ENCODE assay signal across 8 cellular contexts in the genomic region with DNA sequence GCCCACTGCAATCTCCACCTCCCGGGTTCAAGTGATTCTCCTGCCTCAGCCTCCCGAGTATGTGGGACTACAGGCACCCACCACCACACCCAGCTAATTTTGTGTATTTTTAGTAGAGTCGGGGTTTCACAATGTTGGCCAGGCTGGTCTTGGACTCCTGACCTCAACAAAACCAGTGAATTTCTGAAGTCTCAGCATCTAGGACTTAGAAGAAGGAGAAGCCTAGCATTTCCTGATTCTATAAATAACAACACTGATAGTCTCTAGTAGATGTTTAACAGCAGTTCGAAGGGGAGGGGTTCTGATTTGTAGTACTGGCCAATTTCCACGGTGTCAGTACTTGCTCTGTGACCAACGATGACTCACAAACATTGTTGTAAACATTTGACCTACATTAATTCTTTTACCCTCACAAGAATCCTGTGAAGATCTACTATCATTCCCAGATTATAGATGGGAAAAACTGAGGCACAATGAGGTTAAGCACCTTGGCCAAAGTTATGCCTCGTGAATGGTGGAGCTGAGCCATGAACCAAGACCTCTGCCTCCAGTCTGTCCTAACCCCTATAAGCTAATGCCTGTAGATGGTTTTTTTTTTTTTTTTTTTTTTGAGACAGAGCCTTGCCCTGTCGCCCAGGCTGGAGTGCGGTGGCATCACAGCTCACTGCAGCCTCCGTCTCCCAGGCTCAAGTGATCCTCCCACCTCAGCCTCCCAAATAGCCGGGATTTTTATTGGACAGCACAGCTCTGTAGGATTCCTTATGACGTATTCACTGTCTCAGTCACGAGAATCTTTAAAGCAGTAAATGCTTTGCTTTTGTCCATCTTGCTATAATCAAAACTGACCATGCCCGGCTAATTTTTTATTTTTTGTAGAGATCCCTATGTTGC. TPM values are rescaled to one million over a fixed set of nuclear protein-coding genes. Genes with fewer than 3 reads are reported as not detected.
A peak's percentile ranks its signal among the peaks of the same experiment; 100 is the strongest.
DNase-seq lines count a peak whose midpoint lies in the region; ATAC-seq, FAIRE-seq and TF ChIP-seq lines count a peak whose summit lies in the region.

No MANE protein-coding gene starts in this region.

- no peak for TF ChIP-seq CTCF in esophagus squamous epithelium (IDR thresholded peaks at IDR 0.05)

- peaks cover 0 to 13% (median 3%) of the 10 kb centered on the region in 3 donors for H3K36me3 ChIP-seq in esophagus squamous epithelium
- H3K36me3 ChIP-seq in H7 (replicated peaks; ENCODE audit: control insufficient read depth, insufficient read depth, low read length) = no peaks in the 10 kb centered on the region; the same call in 1 of the 2 replicates

- H3K4me1 ChIP-seq in esophagus squamous epithelium = peaks cover 14 to 42% (median 22%) of the 10 kb centered on the region in 3 donors

- no peaks in the 10 kb centered on the region for H3K9me3 ChIP-seq in esophagus squamous epithelium

- peak; percentile 67 for ATAC-seq in SK-N-SH treated with all-trans-retinoic acid at 6 μM for 48 hours
- ATAC-seq in GM18505 (IDR thresholded peaks at IDR 0.05; ENCODE audit: unreplicated experiment) = no peak

- H3K27me3 ChIP-seq in esophagus squamous epithelium (no peaks in the 10 kb centered on the region), H7 (ENCODE audit: control insufficient read depth, insufficient read depth, low read length) (no peaks in the 10 kb centered on the region)

- H3K27ac ChIP-seq in esophagus squamous epithelium = peak overlapping the region; percentile 24 to 65 (median 60)

- 55 to 57% methylated on average over 12 to 14 of the region's 14 CpGs for WGBS in esophagus squamous epithelium, 2 donors

- no peak for DNase-seq in GM19239 (ENCODE audit: insufficient read length, low spot score)
- DNase-seq in esophagus squamous epithelium (lab: John Stamatoyannopoulos, UW) = no peak
- DNase-seq in pons (ENCODE audit: low spot score) = peak; percentile 81
- DNase-seq in DMS79 (lab: John Stamatoyannopoulos, UW) = no peak
- no peak for DNase-seq in NCI-H2227 (lab: John Stamatoyannopoulos, UW; ENCODE audit: unreplicated experiment)
- no peak for DNase-seq in H7

- TF ChIP-seq POLR2A in esophagus squamous epithelium (IDR thresholded peaks at IDR 0.05) (no peak), GM18505 (IDR thresholded peaks at IDR 0.05; ENCODE audit: borderline replicate concordance, extremely low read depth, insufficient read depth, insufficient read length) (no peak)

- peak; percentile 67 for FAIRE-seq in GM19239 (lab: Jason Lieb, UNC)

- intact Hi-C loops in esophagus squamous epithelium (cut with DNase I) = no loop called here

- H3K4me3 ChIP-seq in esophagus squamous epithelium = peak overlapping the region in 1 of 4 donors; percentile 1
- H3K4me3 ChIP-seq in H7 (ENCODE audit: insufficient read depth, low read depth, low read length) = no peak overlapping the region

TF ChIP-seq in SK-N-SH treated with all-trans-retinoic acid at 6 μM for 48 hours, 23 proteins besides CTCF, POLR2A, EP300 and RAD21:
- no peak for TF ChIP-seq ZNF565 (CRISPR knock-in tag; conservative IDR thresholded peaks at IDR 0.05; ENCODE audit: low read depth)
- TF ChIP-seq TSHZ2 (CRISPR knock-in tag; IDR thresholded peaks at IDR 0.05) = no peak
- no peak for TF ChIP-seq ZNF70 (CRISPR knock-in tag; IDR thresholded peaks at IDR 0.05)
- no peak for TF ChIP-seq OSR1 (CRISPR knock-in tag; IDR thresholded peaks at IDR 0.05)
- no peak for TF ChIP-seq CSDC2 (CRISPR knock-in tag; IDR thresholded peaks at IDR 0.05)
- no peak for TF ChIP-seq ZC3H10 (CRISPR knock-in tag; IDR thresholded peaks at IDR 0.05)
- no peak for TF ChIP-seq BACH2 (CRISPR knock-in tag; IDR thresholded peaks at IDR 0.05; ENCODE audit: borderline replicate concordance)
- TF ChIP-seq TOX (CRISPR knock-in tag; IDR thresholded peaks at IDR 0.05; ENCODE audit: borderline replicate concordance) = no peak
- no peak for TF ChIP-seq PATZ1 (CRISPR knock-in tag; IDR thresholded peaks at IDR 0.05; ENCODE audit: borderline replicate concordance)
- TF ChIP-seq ISL1 (CRISPR knock-in tag; IDR thresholded peaks at IDR 0.05) = no peak
- no peak for TF ChIP-seq PPARA (CRISPR knock-in tag; IDR thresholded peaks at IDR 0.05; ENCODE audit: borderline replicate concordance)
- TF ChIP-seq GLIS3 (CRISPR knock-in tag; IDR thresholded peaks at IDR 0.05) = no peak
- no peak for TF ChIP-seq ARNTL (CRISPR knock-in tag; IDR thresholded peaks at IDR 0.05; ENCODE audit: borderline replicate concordance, low read depth)
- TF ChIP-seq ZNF8 (CRISPR knock-in tag; IDR thresholded peaks at IDR 0.05) = no peak
- TF ChIP-seq, protein P1, sequence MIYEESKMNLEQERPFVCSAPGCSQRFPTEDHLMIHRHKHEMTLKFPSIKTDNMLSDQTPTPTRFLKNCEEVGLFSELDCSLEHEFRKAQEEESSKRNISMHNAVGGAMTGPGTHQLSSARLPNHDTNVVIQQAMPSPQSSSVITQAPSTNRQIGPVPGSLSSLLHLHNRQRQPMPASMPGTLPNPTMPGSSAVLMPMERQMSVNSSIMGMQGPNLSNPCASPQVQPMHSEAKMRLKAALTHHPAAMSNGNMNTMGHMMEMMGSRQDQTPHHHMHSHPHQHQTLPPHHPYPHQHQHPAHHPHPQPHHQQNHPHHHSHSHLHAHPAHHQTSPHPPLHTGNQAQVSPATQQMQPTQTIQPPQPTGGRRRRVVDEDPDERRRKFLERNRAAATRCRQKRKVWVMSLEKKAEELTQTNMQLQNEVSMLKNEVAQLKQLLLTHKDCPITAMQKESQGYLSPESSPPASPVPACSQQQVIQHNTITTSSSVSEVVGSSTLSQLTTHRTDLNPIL (CRISPR knock-in tag; IDR thresholded peaks at IDR 0.05; ENCODE audit: low read depth) = no peak
- no peak for TF ChIP-seq SNAI2 (CRISPR knock-in tag; IDR thresholded peaks at IDR 0.05)
- TF ChIP-seq ZFP3 (CRISPR knock-in tag; IDR thresholded peaks at IDR 0.05) = no peak
- TF ChIP-seq, protein P2, sequence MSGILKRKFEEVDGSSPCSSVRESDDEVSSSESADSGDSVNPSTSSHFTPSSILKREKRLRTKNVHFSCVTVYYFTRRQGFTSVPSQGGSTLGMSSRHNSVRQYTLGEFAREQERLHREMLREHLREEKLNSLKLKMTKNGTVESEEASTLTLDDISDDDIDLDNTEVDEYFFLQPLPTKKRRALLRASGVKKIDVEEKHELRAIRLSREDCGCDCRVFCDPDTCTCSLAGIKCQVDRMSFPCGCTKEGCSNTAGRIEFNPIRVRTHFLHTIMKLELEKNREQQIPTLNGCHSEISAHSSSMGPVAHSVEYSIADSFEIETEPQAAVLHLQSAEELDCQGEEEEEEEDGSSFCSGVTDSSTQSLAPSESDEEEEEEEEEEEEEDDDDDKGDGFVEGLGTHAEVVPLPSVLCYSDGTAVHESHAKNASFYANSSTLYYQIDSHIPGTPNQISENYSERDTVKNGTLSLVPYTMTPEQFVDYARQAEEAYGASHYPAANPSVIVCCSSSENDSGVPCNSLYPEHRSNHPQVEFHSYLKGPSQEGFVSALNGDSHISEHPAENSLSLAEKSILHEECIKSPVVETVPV (CRISPR knock-in tag; IDR thresholded peaks at IDR 0.05) = no peak
- no peak for TF ChIP-seq ZFP30 (CRISPR knock-in tag; IDR thresholded peaks at IDR 0.05)

RNA-seq across cellular contexts. Expression of gene P2RX4, which starts 5.2 kb away (rescaled TPM):
- total RNA-seq in esophagus squamous epithelium = 10 to 100 TPM; 13.0 to 32.3 (median 19.9) TPM
- total RNA-seq in H7 (2014; rRNA removed; shearing (Covaris generic)) = 11.1 and 12.6 TPM in 2 replicates
